ENCODE assay signal across 9 cellular contexts in genomic region chr3:42612928-42613327, GRCh38. TPM values are rescaled to one million over a fixed set of nuclear protein-coding genes. Genes with fewer than 3 reads are reported as not detected.
DNase-seq lines count a peak whose midpoint lies in the region; ATAC-seq, FAIRE-seq and TF ChIP-seq lines count a peak whose summit lies in the region.
"Had no signal": no experiment of that assay in that cellular context is flagged by ENCODE, and none has a peak within 500 bp of the region (broad histone marks: within the 10 kb centered on the region; RNA-seq: fewer than 3 reads in every experiment).

No MANE protein-coding gene starts in this region.

- no peaks in the 10 kb centered on the region for H3K9me3 ChIP-seq in Panc1 (ENCODE audit: control insufficient read depth, insufficient read depth, low read depth, low read length)
- no peaks in the 10 kb centered on the region for H3K9me3 ChIP-seq in small intestine (ENCODE audit: control insufficient read depth, low read depth)
- H3K9me3 ChIP-seq in hepatocyte (ENCODE audit: low read depth) = no peaks in the 10 kb centered on the region
- H3K9me3 ChIP-seq: lower lobe of right lung had no signal

- H3K79me2 ChIP-seq in hepatocyte = peaks cover 100% of the 10 kb centered on the region

- H2AFZ ChIP-seq in hepatocyte = no peak overlapping the region

- no peak for DNase-seq in Panc1 (ENCODE audit: low read depth, low spot score)
- DNase-seq in small intestine = no peak
- DNase-seq in hepatocyte (ENCODE audit: low spot score) = no peak
- DNase-seq in NCI-H2227 (lab: John Stamatoyannopoulos, UW; ENCODE audit: unreplicated experiment) = no peak
- DNase-seq: EL, lower lobe of right lung had no signal

- 78 to 86% (median 80%) methylated on average over 3 of the region's 3 CpGs for WGBS in small intestine, 3 donors
- WGBS in hepatocyte (ENCODE audit: low lambda C conversion rate, missing lambda C conversion rate) = 94% methylated on average over 3 of the region's 3 CpGs

- intact Hi-C loops in Panc1 (cut with micrococcal nuclease; ENCODE audit: unreplicated experiment) = no loop called here

- POLR2A ChIA-PET in Panc1 (lab: Charles Lee) = interaction anchor here (0.7 kb wide), 1 partner anchor 10 kb away, joined by 3 read pairs; no protein-coding TSS in a partner anchor

- H3K4me3 ChIP-seq in Panc1 (ENCODE audit: low read depth in 2 of 2, low read length in 2 of 2) (no peak overlapping the region), small intestine (ENCODE audit: low read depth in 1 of 2, low read length in 2 of 2) (no peak overlapping the region), hepatocyte (no peak overlapping the region)
- H3K4me3 ChIP-seq: lower lobe of right lung had no signal

- CTCF ChIA-PET in Panc1 (lab: Charles Lee) = no interaction called here

- H3K4me2 ChIP-seq in hepatocyte = no peak overlapping the region

- in situ Hi-C loops in Panc1 (cut with HindIII; ENCODE audit: low pct_unique_long_range_greater_than_20kb, low sequenced_read_pairs) = no loop called here

- H3K4me1 ChIP-seq in Panc1 (ENCODE audit: control insufficient read depth, insufficient read depth, low read length) = peaks cover 3% of the 10 kb centered on the region; the same call in 1 of the 2 replicates
- peaks cover 0 to 11% of the 10 kb centered on the region in 2 donors for H3K4me1 ChIP-seq in small intestine (ENCODE audit: control insufficient read depth in 2 of 2, insufficient read depth in 1 of 2, low read depth in 1 of 2, low read length in 1 of 2)
- H3K4me1 ChIP-seq in hepatocyte (ENCODE audit: insufficient read depth) = no peaks in the 10 kb centered on the region

- peaks cover 98% of the 10 kb centered on the region for H4K20me1 ChIP-seq in hepatocyte (ENCODE audit: insufficient read depth, poor library complexity, severe bottlenecking)

- H3K27ac ChIP-seq in Panc1 (ENCODE audit: low read length) (no peak overlapping the region), small intestine (ENCODE audit: low read depth in 1 of 2, low read length in 1 of 2) (peak overlapping the region; percentile 41 to 49), hepatocyte (no peak overlapping the region)
- H3K27ac ChIP-seq: lower lobe of right lung had no signal

- H3K36me3 ChIP-seq in Panc1 (ENCODE audit: control insufficient read depth, insufficient read depth, low read length) (peaks cover 2% of the 10 kb centered on the region; the same call in 1 of the 2 replicates), small intestine (ENCODE audit: control insufficient read depth in 2 of 2, insufficient read depth in 2 of 2, low read length in 2 of 2) (peaks cover 0 to 2% of the 10 kb centered on the region in 2 donors), hepatocyte (replicated peaks; ENCODE audit: insufficient read depth, low read depth) (no peaks in the 10 kb centered on the region)

- peak; percentile 78 for ATAC-seq in GM18870 (IDR thresholded peaks at IDR 0.05; ENCODE audit: unreplicated experiment)
- ATAC-seq in HG02610 (IDR thresholded peaks at IDR 0.05; ENCODE audit: unreplicated experiment) = peak; percentile 65
- ATAC-seq in Panc1 = peak; percentile 53; the same call in 1 of the 2 replicates
- ATAC-seq in HG02678 (IDR thresholded peaks at IDR 0.05; ENCODE audit: unreplicated experiment) = no peak

- FAIRE-seq in small intestine (lab: Jason Lieb, UNC) = no peak

- H3K27me3 ChIP-seq in Panc1 (ENCODE audit: control insufficient read depth, insufficient read depth, low read length) (no peaks in the 10 kb centered on the region), small intestine (ENCODE audit: control insufficient read depth in 2 of 2, insufficient read depth in 2 of 2, low read length in 2 of 2) (no peaks in the 10 kb centered on the region), hepatocyte (no peaks in the 10 kb centered on the region)

- BruUV-seq in Panc1 (replicated peaks; lab: Mats Ljungman, UMichigan) = no TSS peak

- TF ChIP-seq CTCF in Panc1 (IDR thresholded peaks at IDR 0.05) = no peak
- TF ChIP-seq CTCF in hepatocyte (IDR thresholded peaks at IDR 0.05; ENCODE audit: poor library complexity) = no peak

- no peaks in the 10 kb centered on the region for H3K9me2 ChIP-seq in hepatocyte (replicated peaks; ENCODE audit: insufficient read depth)

RNA-seq across cellular contexts. Expression of gene NKTR, which starts 12.4 kb away (rescaled TPM):
- total RNA-seq in Panc1 (2021; ENCODE audit: unreplicated experiment) (39.0 TPM), hepatocyte (74.3 and 78.9 TPM in 2 replicates)
- 11.0 TPM for polyA plus RNA-seq in Panc1 (2012; ENCODE audit: insufficient read length)
- polyA plus RNA-seq in small intestine (10 to 100 TPM; 11.3 to 25.0 (median 11.5) TPM), hepatocyte (36.8 and 66.2 TPM in 2 replicates)

RNA-seq across cellular contexts. Expression of gene SS18L2, which starts 22.3 kb away (rescaled TPM):
- total RNA-seq in Panc1 (2021; ENCODE audit: unreplicated experiment) = 27.5 TPM
- polyA plus RNA-seq in Panc1 (2012; ENCODE audit: insufficient read length) = 14.3 TPM
- polyA plus RNA-seq in small intestine = 10 to 100 TPM; 41.9 to 87.9 (median 70.8) TPM
- 23.5 and 26.8 TPM in 2 replicates for total RNA-seq in hepatocyte
- 53.7 and 61.7 TPM in 2 replicates for polyA plus RNA-seq in hepatocyte

RNA-seq across cellular contexts. Expression of gene SEC22C, which starts 31.2 kb away (rescaled TPM):
- total RNA-seq in Panc1 (2021; ENCODE audit: unreplicated experiment) (45.9 TPM), hepatocyte (44.1 and 53.9 TPM in 2 replicates)
- polyA plus RNA-seq in Panc1 (2012; ENCODE audit: insufficient read length) = 25.3 TPM
- polyA plus RNA-seq in small intestine (10 to 100 TPM; 24.1 to 49.9 (median 43.0) TPM), hepatocyte (23.5 and 31.4 TPM in 2 replicates)

RNA-seq across cellular contexts. Expression of gene ZBTB47, which starts 40.6 kb away (rescaled TPM):
- total RNA-seq in Panc1 (2021; ENCODE audit: unreplicated experiment) (3.6 TPM), hepatocyte (12.3 and 14.2 TPM in 2 replicates)
- 4.5 TPM for polyA plus RNA-seq in Panc1 (2012; ENCODE audit: insufficient read length)
- polyA plus RNA-seq in small intestine (10 to 100 TPM in 1 of 3 donors, 1 to 10 TPM in 1, under 1 TPM in 1; 0.89 to 11.4 (median 5.9) TPM), hepatocyte (4.7 and 7.0 TPM in 2 replicates)

Comparison
In these comparisons a context has a peak if more than half of its experiments do, and no peak if none do; other contexts are left out.
1. H3K27ac ChIP-seq: peak in small intestine (2 of 2); none in Panc1 (single experiment) and hepatocyte (single experiment).